In the genomic region with DNA sequence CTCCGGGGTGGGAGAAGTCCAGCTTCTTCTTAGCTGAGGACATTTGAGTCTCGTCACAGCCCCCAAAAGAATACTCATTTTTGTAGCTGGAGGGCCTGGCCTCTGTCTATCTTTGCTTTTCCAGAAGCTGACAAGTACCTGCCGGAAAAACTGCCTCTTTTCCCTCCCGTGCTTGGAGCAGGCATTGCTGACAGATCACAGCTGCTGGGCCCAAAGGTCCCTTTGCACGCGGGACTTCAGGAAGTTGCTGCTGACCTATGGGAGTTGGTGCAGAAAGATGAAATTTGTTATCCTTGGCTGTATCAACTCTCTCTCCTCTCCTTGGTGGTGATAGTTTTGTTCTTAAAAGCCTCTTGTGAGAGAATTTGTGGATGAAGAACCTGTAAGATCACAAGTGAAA, we compare ENCODE assay signal across 30 cellular contexts.
"Had no signal": no experiment of that assay in that cellular context is flagged by ENCODE, and none has a peak within 500 bp of the region (broad histone marks: within the 10 kb centered on the region; RNA-seq: fewer than 3 reads in every experiment).

No MANE protein-coding gene starts in this region.

- DNase-seq: glutamatergic neuron; heart left ventricle; islet precursor cell; kidney glomerular epithelial cell; left cardiac atrium; left lung; mesendoderm; naive B cell; occipital lobe; right lobe of liver; stimulated activated CD4-positive, alpha-beta T cell treated with anti-CD3 and anti-CD28 coated beads, Interleukin-1b, Interleukin-23, amount 100 ng/mL, for 48 hours; stimulated activated CD4-positive, alpha-beta T cell treated with anti-CD3 and anti-CD28 coated beads, Interleukin-2, amount 100 ng/mL, for 48 hours; stimulated activated CD4-positive, alpha-beta T cell treated with anti-CD3 and anti-CD28 coated beads, Interleukin-4, amount 100 ng/mL, for 4 hours; stimulated activated CD8-positive, alpha-beta memory T cell treated with anti-CD3 and anti-CD28 coated beads, Interleukin-4, amount 100 ng/mL, for 48 hours; stimulated activated naive CD8-positive, alpha-beta T cell treated with anti-CD3 and anti-CD28 coated beads, Interleukin-15, Interleukin-2, amounts not matched to agents 100 U/mL and 50 U/mL, for 24 hours; stomach; testis; thyroid gland; transverse colon; upper lobe of left lung had no signal

- H3K9me3 Mint-ChIP-seq: mesothelial cell of epicardium; nephron; neural crest cell; stimulated activated memory B cell treated with anti-CD40 and anti-IgM and Interleukin-4, amounts not matched to agents 10 μg/mL and 1 μg/mL and 100 μg/mL, for 72 hours had no signal

- H3K36me3 ChIP-seq: heart left ventricle, left lung, neutrophil, right atrium auricular region, right lobe of liver, stomach, thyroid gland, transverse colon, upper lobe of left lung had no signal

- H3K79me2 ChIP-seq: parathyroid adenoma had no signal

- H2AFZ ChIP-seq: parathyroid adenoma had no signal

- H3K4me3 Mint-ChIP-seq: mesothelial cell of epicardium; neural crest cell; stimulated activated memory B cell treated with anti-CD40 and anti-IgM and Interleukin-4, amounts not matched to agents 10 μg/mL and 1 μg/mL and 100 μg/mL, for 72 hours had no signal

- H3K4me1 ChIP-seq: parathyroid adenoma, right lobe of liver had no signal

- H3K36me3 Mint-ChIP-seq: mesothelial cell of epicardium; naive B cell; stimulated activated memory B cell treated with anti-CD40 and anti-IgM and Interleukin-4, amounts not matched to agents 10 μg/mL and 1 μg/mL and 100 μg/mL, for 72 hours had no signal

- H3K4me3 ChIP-seq: heart left ventricle, left lung, lung, right atrium auricular region, right lobe of liver, skin epidermis, stomach, testis, thyroid gland, transverse colon, upper lobe of left lung had no signal

- H3K9me3 ChIP-seq: heart left ventricle, left lung, neutrophil, right atrium auricular region, right lobe of liver, stomach, testis, thyroid gland, transverse colon, upper lobe of left lung had no signal

- H3K27me3 ChIP-seq: right atrium auricular region, testis had no signal

- H3K27ac ChIP-seq: heart left ventricle, left lung, neutrophil, parathyroid adenoma, right atrium auricular region, right lobe of liver, skin epidermis, stomach, testis, thyroid gland, transverse colon, upper lobe of left lung had no signal

- FAIRE-seq: urothelium cell line had no signal

- H3K27ac Mint-ChIP-seq: mesothelial cell of epicardium; naive B cell; nephron; stimulated activated memory B cell treated with anti-CD40 and anti-IgM and Interleukin-4, amounts not matched to agents 10 μg/mL and 1 μg/mL and 100 μg/mL, for 72 hours had no signal

- ATAC-seq: heart left ventricle; left cardiac atrium; left lung; right lobe of liver; stimulated activated memory B cell treated with anti-CD40 and anti-IgM and Interleukin-4, amounts not matched to agents 10 μg/mL and 1 μg/mL and 100 μg/mL, for 72 hours; stimulated activated naive CD8-positive, alpha-beta T cell treated with anti-CD3 and anti-CD28 coated beads, Interleukin-15, Interleukin-2, amounts not matched to agents 100 U/mL and 50 U/mL, for 24 hours had no signal

- H3K4me1 Mint-ChIP-seq: mesothelial cell of epicardium had no signal
